Comparison of ENCODE assay signal across 1 cellular context in the genomic region with DNA sequence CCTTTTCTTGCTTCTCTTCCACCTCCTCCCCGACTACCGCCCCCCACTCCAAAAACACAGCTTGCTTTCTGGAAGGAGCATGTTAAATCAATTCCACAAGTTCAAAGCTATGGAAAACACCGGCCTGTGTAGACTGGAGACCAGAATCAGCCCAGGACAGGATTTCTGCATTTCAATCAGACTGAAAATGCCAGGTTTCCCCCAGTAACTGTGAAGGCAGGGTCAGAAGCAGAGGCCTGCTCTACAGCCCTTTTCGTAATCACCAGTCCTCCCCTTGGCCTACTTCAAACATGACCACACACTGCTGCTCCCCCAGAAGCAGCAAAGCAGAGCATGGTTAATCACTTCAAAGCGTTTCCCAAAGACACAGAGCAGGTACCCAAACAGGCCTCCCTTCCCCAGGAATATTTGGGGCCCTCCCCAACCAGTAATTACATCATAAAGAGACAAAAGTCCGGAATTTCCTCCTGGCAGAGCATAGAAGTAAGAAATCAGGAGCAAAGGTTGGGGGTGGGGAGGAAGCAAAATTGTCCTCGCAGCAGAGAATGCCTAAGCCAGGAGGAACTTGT.
TF ChIP-seq lines count a peak whose summit lies in the region.

No MANE protein-coding gene starts in this region.

TF ChIP-seq in HepG2, 621 proteins besides CTCF, POLR2A, EP300 and RAD21 (continued from another document and continues in another):
- TF ChIP-seq ZNF546 (CRISPR knock-in tag; conservative IDR thresholded peaks at IDR 0.05), result no peak
- peak; percentile 82 for TF ChIP-seq IRF2 (CRISPR knock-in tag; IDR thresholded peaks at IDR 0.05)
- TF ChIP-seq ZNF329 (CRISPR knock-in tag; IDR thresholded peaks at IDR 0.05; ENCODE audit: low read depth), result no peak
- TF ChIP-seq ZSCAN30 (CRISPR knock-in tag; IDR thresholded peaks at IDR 0.05), result no peak
- peak; percentile 98 for TF ChIP-seq ZNF878 (CRISPR knock-in tag; IDR thresholded peaks at IDR 0.05)
- peak; percentile 71 for TF ChIP-seq ZFY (CRISPR knock-in tag; IDR thresholded peaks at IDR 0.05)
- TF ChIP-seq, protein P1, sequence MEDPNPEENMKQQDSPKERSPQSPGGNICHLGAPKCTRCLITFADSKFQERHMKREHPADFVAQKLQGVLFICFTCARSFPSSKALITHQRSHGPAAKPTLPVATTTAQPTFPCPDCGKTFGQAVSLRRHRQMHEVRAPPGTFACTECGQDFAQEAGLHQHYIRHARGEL (CRISPR knock-in tag; IDR thresholded peaks at IDR 0.05), result no peak
- TF ChIP-seq ZSCAN22 (CRISPR knock-in tag; IDR thresholded peaks at IDR 0.05), result no peak
- TF ChIP-seq, protein P2, sequence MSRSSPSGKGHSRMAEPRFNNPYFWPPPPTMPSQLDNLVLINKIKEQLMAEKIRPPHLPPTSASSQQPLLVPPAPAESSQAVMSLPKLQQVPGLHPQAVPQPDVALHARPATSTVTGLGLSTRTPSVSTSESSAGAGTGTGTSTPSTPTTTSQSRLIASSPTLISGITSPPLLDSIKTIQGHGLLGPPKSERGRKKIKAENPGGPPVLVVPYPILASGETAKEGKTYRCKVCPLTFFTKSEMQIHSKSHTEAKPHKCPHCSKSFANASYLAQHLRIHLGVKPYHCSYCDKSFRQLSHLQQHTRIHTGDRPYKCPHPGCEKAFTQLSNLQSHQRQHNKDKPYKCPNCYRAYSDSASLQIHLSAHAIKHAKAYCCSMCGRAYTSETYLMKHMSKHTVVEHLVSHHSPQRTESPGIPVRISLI (CRISPR knock-in tag; IDR thresholded peaks at IDR 0.05; ENCODE audit: borderline replicate concordance), result 0 out of 2 replicates have a peak, but pooled peaks have one; percentile 48
- TF ChIP-seq ZNF749 (CRISPR knock-in tag; IDR thresholded peaks at IDR 0.05; ENCODE audit: borderline replicate concordance), result no peak
- TF ChIP-seq ZNF484 (CRISPR knock-in tag; IDR thresholded peaks at IDR 0.05; ENCODE audit: borderline replicate concordance, low read depth), result no peak
- TF ChIP-seq SP4 (CRISPR knock-in tag; IDR thresholded peaks at IDR 0.05), result no peak
- TF ChIP-seq, protein P3, sequence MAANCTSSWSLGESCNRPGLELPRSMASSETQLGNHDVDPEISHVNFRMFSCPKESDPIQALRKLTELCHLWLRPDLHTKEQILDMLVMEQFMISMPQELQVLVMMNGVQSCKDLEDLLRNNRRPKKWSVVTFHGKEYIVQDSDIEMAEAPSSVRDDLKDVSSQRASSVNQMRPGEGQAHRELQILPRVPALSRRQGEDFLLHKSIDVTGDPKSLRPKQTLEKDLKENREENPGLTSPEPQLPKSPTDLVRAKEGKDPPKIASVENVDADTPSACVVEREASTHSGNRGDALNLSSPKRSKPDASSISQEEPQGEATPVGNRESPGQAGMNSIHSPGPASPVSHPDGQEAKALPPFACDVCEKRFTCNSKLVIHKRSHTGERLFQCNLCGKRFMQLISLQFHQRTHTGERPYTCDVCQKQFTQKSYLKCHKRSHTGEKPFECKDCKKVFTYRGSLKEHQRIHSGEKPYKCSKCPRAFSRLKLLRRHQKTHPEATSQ (CRISPR knock-in tag; IDR thresholded peaks at IDR 0.05; ENCODE audit: borderline replicate concordance), result no peak
- peak; percentile 45; the same call in 1 of the 2 replicates for TF ChIP-seq RFX5 (IDR thresholded peaks at IDR 0.05; ENCODE audit: low read depth, low read length)
- TF ChIP-seq, protein P4, sequence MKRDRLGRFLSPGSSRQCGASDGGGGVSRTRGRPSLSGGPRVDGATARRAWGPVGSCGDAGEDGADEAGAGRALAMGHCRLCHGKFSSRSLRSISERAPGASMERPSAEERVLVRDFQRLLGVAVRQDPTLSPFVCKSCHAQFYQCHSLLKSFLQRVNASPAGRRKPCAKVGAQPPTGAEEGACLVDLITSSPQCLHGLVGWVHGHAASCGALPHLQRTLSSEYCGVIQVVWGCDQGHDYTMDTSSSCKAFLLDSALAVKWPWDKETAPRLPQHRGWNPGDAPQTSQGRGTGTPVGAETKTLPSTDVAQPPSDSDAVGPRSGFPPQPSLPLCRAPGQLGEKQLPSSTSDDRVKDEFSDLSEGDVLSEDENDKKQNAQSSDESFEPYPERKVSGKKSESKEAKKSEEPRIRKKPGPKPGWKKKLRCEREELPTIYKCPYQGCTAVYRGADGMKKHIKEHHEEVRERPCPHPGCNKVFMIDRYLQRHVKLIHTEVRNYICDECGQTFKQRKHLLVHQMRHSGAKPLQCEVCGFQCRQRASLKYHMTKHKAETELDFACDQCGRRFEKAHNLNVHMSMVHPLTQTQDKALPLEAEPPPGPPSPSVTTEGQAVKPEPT (CRISPR knock-in tag; IDR thresholded peaks at IDR 0.05; ENCODE audit: low read depth), result no peak
- TF ChIP-seq, protein P5, sequence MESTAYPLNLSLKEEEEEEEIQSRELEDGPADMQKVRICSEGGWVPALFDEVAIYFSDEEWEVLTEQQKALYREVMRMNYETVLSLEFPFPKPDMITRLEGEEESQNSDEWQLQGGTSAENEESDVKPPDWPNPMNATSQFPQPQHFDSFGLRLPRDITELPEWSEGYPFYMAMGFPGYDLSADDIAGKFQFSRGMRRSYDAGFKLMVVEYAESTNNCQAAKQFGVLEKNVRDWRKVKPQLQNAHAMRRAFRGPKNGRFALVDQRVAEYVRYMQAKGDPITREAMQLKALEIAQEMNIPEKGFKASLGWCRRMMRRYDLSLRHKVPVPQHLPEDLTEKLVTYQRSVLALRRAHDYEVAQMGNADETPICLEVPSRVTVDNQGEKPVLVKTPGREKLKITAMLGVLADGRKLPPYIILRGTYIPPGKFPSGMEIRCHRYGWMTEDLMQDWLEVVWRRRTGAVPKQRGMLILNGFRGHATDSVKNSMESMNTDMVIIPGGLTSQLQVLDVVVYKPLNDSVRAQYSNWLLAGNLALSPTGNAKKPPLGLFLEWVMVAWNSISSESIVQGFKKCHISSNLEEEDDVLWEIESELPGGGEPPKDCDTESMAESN (CRISPR knock-in tag; conservative IDR thresholded peaks at IDR 0.05), result peak; percentile 80
- TF ChIP-seq, protein P6, sequence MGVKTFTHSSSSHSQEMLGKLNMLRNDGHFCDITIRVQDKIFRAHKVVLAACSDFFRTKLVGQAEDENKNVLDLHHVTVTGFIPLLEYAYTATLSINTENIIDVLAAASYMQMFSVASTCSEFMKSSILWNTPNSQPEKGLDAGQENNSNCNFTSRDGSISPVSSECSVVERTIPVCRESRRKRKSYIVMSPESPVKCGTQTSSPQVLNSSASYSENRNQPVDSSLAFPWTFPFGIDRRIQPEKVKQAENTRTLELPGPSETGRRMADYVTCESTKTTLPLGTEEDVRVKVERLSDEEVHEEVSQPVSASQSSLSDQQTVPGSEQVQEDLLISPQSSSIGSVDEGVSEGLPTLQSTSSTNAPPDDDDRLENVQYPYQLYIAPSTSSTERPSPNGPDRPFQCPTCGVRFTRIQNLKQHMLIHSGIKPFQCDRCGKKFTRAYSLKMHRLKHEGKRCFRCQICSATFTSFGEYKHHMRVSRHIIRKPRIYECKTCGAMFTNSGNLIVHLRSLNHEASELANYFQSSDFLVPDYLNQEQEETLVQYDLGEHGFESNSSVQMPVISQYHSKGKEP (CRISPR knock-in tag; IDR thresholded peaks at IDR 0.05), result no peak
- 0 out of 2 replicates have a peak, but pooled peaks have one; percentile 72 for TF ChIP-seq RFXANK (CRISPR knock-in tag; IDR thresholded peaks at IDR 0.05)
- TF ChIP-seq, protein P7, sequence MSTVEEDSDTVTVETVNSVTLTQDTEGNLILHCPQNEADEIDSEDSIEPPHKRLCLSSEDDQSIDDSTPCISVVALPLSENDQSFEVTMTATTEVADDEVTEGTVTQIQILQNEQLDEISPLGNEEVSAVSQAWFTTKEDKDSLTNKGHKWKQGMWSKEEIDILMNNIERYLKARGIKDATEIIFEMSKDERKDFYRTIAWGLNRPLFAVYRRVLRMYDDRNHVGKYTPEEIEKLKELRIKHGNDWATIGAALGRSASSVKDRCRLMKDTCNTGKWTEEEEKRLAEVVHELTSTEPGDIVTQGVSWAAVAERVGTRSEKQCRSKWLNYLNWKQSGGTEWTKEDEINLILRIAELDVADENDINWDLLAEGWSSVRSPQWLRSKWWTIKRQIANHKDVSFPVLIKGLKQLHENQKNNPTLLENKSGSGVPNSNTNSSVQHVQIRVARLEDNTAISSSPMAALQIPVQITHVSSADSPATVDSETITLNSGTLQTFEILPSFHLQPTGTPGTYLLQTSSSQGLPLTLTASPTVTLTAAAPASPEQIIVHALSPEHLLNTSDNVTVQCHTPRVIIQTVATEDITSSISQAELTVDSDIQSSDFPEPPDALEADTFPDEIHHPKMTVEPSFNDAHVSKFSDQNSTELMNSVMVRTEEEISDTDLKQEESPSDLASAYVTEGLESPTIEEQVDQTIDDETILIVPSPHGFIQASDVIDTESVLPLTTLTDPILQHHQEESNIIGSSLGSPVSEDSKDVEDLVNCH (CRISPR knock-in tag; IDR thresholded peaks at IDR 0.05), result no peak
- TF ChIP-seq ZNF530 (CRISPR knock-in tag; IDR thresholded peaks at IDR 0.05; ENCODE audit: low read depth), result no peak
- no peak for TF ChIP-seq TBP (CRISPR knock-in tag; IDR thresholded peaks at IDR 0.05)
- peak; percentile 86 for TF ChIP-seq ZNF614 (CRISPR knock-in tag; IDR thresholded peaks at IDR 0.05; ENCODE audit: borderline replicate concordance)
- peak; percentile 52; the same call in 1 of the 2 replicates for TF ChIP-seq ZFP37 (CRISPR knock-in tag; IDR thresholded peaks at IDR 0.05; ENCODE audit: borderline replicate concordance)
- TF ChIP-seq, protein P8, sequence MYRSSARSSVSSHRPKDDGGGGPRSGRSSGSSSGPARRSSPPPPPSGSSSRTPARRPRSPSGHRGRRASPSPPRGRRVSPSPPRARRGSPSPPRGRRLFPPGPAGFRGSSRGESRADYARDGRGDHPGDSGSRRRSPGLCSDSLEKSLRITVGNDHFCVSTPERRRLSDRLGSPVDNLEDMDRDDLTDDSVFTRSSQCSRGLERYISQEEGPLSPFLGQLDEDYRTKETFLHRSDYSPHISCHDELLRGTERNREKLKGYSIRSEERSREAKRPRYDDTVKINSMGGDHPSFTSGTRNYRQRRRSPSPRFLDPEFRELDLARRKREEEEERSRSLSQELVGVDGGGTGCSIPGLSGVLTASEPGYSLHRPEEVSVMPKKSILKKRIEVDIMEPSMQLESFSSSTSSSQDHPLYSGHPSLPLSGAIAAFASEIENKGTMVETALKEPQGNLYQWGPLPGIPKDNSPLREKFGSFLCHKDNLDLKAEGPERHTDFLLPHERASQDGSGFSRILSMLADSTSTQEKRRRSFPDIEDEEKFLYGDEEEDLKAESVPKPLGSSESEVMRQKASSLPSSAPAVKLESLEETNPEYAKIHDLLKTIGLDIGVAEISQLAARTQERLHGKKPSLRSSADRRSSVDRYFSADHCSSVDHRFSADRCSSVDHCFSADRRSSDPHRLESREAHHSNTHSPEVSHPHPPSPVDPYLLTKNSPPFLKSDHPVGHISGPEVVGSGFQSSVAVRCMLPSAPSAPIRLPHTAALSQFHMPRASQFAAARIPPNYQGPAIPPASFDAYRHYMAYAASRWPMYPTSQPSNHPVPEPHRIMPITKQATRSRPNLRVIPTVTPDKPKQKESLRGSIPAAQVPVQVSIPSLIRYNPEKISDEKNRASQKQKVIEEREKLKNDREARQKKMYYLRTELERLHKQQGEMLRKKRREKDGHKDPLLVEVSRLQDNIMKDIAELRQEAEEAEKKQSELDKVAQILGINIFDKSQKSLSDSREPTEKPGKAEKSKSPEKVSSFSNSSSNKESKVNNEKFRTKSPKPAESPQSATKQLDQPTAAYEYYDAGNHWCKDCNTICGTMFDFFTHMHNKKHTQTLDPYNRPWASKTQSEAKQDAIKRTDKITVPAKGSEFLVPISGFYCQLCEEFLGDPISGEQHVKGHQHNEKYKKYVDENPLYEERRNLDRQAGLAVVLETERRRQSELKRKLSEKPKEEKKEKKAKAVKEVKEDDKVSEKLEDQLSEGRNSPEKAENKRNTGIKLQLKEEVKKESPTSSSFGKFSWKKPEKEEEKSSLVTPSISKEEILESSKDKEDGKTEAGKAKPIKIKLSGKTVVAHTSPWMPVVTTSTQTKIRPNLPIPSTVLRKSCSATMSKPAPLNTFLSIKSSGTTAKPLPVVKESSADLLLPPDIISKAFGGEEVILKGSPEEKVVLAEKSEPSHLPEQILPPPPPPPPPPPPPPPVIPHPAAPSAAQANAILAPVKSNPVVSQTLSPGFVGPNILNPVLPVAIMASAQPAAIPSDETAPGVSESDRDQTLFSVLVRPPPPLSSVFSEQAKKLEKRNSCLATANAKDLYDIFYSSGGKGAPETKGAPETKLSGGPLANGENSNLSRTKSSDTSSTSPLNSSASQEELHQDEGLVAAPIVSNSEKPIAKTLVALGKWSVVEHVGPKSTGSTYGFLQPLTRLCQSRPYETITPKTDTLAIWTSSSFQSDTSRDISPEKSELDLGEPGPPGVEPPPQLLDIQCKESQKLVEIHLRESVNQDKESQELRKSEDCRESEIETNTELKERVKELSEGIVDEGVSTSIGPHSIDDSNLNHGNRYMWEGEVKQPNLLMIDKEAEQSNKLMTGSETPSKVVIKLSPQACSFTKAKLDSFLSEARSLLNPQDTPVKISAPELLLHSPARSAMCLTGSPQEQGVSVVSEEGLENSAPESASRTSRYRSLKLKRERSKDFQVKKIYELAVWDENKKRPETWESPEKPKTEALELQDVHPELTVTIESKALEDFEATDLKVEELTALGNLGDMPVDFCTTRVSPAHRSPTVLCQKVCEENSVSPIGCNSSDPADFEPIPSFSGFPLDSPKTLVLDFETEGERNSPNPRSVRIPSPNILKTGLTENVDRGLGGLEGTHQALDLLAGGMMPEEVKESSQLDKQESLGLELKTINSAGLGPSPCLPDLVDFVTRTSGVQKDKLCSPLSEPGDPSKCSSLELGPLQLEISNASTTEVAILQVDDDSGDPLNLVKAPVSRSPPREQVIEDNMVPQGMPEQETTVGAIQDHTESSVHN (CRISPR knock-in tag; IDR thresholded peaks at IDR 0.05), result peak; percentile 44; the same call in 1 of the 2 replicates
- no peak for TF ChIP-seq ZMAT3 (CRISPR knock-in tag; conservative IDR thresholded peaks at IDR 0.05)
- peak; percentile 38; the same call in 1 of the 2 replicates for TF ChIP-seq PHF8 (CRISPR knock-in tag; IDR thresholded peaks at IDR 0.05)
- no peak for TF ChIP-seq ZNF629 (CRISPR knock-in tag; conservative IDR thresholded peaks at IDR 0.05)
- TF ChIP-seq ZSCAN9 (CRISPR knock-in tag; IDR thresholded peaks at IDR 0.05; ENCODE audit: borderline replicate concordance), result peak; percentile 71; the same call in 1 of the 2 replicates
- no peak for TF ChIP-seq PTBP1 (IDR thresholded peaks at IDR 0.05; ENCODE audit: low read depth, low read length, poor library complexity, severe bottlenecking)
- TF ChIP-seq MBNL3 (CRISPR knock-in tag; conservative IDR thresholded peaks at IDR 0.05), result no peak
- no peak for TF ChIP-seq BRD4 (CRISPR knock-in tag; IDR thresholded peaks at IDR 0.05)
- peak; percentile 37; the same call in 1 of the 2 replicates for TF ChIP-seq MYC (CRISPR knock-in tag; IDR thresholded peaks at IDR 0.05; ENCODE audit: borderline replicate concordance)
- TF ChIP-seq NKX3-1 (CRISPR knock-in tag; IDR thresholded peaks at IDR 0.05), result peak; percentile 52; the same call in 1 of the 2 replicates
- TF ChIP-seq, protein P9, sequence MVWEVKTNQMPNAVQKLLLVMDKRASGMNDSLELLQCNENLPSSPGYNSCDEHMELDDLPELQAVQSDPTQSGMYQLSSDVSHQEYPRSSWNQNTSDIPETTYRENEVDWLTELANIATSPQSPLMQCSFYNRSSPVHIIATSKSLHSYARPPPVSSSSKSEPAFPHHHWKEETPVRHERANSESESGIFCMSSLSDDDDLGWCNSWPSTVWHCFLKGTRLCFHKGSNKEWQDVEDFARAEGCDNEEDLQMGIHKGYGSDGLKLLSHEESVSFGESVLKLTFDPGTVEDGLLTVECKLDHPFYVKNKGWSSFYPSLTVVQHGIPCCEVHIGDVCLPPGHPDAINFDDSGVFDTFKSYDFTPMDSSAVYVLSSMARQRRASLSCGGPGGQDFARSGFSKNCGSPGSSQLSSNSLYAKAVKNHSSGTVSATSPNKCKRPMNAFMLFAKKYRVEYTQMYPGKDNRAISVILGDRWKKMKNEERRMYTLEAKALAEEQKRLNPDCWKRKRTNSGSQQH (CRISPR knock-in tag; IDR thresholded peaks at IDR 0.05; ENCODE audit: low read depth), result peak; percentile 26; the same call in 1 of the 2 replicates
- TF ChIP-seq NFRKB (IDR thresholded peaks at IDR 0.05), result no peak
- TF ChIP-seq FOXA1 (IDR thresholded peaks at IDR 0.05), result no peak
- TF ChIP-seq FOXA1 (CRISPR knock-in tag; IDR thresholded peaks at IDR 0.05), result peak; percentile 60
